Comparison of ENCODE assay signal across 1 cellular context in the genomic region with DNA sequence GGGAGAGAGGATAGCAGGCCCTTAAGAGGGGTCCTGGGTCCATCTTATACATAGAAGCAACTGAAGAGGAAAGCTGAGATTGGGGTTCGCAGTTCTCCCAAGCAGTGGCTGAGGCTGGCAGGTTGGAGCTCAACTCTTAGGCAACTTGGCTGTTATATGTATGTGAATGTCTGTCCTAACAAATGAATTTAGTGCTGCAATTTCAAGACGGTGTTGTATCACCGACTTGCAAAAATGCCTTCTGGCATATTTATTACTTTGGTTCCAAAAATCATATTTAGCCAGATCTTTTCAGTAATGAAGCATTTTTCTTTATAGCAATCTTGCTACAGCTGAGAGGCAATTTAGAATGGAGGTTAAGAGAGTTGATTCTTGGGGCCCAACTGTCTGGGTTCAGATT.
TF ChIP-seq lines count a peak whose summit lies in the region.

No MANE protein-coding gene starts in this region.

TF ChIP-seq in IMR-90, 13 proteins besides CTCF, POLR2A, EP300 and RAD21 (continued from another document):
- no peak for TF ChIP-seq MAZ (IDR thresholded peaks at IDR 0.05; ENCODE audit: borderline replicate concordance, low read depth, low read length)
- no peak for TF ChIP-seq RFX5 (IDR thresholded peaks at IDR 0.05; ENCODE audit: low read depth, low read length)
